1 cellular context compared by ENCODE assay signal in the genomic region with DNA sequence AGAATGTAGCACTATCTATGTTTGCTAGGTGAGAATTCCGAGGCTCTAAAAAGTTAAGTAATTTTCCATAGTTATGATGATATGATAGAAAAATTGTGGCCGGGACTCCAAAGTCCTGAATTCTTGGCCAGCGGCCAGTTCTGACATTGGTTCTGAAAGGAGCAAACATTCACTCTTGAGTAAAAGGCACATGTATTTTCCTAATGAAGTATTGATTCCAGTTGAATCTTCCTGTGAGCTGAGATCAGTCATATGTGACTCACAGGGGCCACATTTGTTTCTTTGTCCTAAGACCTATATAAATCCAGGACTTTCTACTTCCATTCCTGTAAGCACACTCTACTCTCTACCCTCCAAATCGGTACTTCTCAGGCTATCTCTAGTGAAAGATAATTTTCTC.
TF ChIP-seq lines count a peak whose summit lies in the region.

No MANE protein-coding gene starts in this region.

TF ChIP-seq in SK-N-SH treated with all-trans-retinoic acid at 6 μM for 48 hours, 23 proteins besides CTCF, POLR2A, EP300 and RAD21 (continued from another document):
- TF ChIP-seq, protein P1, sequence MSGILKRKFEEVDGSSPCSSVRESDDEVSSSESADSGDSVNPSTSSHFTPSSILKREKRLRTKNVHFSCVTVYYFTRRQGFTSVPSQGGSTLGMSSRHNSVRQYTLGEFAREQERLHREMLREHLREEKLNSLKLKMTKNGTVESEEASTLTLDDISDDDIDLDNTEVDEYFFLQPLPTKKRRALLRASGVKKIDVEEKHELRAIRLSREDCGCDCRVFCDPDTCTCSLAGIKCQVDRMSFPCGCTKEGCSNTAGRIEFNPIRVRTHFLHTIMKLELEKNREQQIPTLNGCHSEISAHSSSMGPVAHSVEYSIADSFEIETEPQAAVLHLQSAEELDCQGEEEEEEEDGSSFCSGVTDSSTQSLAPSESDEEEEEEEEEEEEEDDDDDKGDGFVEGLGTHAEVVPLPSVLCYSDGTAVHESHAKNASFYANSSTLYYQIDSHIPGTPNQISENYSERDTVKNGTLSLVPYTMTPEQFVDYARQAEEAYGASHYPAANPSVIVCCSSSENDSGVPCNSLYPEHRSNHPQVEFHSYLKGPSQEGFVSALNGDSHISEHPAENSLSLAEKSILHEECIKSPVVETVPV (CRISPR knock-in tag; IDR thresholded peaks at IDR 0.05) = no peak
- TF ChIP-seq ZNF70 (CRISPR knock-in tag; IDR thresholded peaks at IDR 0.05) = no peak
- no peak for TF ChIP-seq BACH2 (CRISPR knock-in tag; IDR thresholded peaks at IDR 0.05; ENCODE audit: borderline replicate concordance)
- TF ChIP-seq ZC3H10 (CRISPR knock-in tag; IDR thresholded peaks at IDR 0.05) = no peak
- no peak for TF ChIP-seq RARB (CRISPR knock-in tag; IDR thresholded peaks at IDR 0.05)
- TF ChIP-seq, protein P2, sequence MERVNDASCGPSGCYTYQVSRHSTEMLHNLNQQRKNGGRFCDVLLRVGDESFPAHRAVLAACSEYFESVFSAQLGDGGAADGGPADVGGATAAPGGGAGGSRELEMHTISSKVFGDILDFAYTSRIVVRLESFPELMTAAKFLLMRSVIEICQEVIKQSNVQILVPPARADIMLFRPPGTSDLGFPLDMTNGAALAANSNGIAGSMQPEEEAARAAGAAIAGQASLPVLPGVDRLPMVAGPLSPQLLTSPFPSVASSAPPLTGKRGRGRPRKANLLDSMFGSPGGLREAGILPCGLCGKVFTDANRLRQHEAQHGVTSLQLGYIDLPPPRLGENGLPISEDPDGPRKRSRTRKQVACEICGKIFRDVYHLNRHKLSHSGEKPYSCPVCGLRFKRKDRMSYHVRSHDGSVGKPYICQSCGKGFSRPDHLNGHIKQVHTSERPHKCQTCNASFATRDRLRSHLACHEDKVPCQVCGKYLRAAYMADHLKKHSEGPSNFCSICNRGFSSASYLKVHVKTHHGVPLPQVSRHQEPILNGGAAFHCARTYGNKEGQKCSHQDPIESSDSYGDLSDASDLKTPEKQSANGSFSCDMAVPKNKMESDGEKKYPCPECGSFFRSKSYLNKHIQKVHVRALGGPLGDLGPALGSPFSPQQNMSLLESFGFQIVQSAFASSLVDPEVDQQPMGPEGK (CRISPR knock-in tag; IDR thresholded peaks at IDR 0.05; ENCODE audit: borderline replicate concordance) = no peak
- no peak for TF ChIP-seq ISL1 (CRISPR knock-in tag; IDR thresholded peaks at IDR 0.05)
- no peak for TF ChIP-seq ARNTL (CRISPR knock-in tag; IDR thresholded peaks at IDR 0.05; ENCODE audit: borderline replicate concordance, low read depth)
- no peak for TF ChIP-seq TOX (CRISPR knock-in tag; IDR thresholded peaks at IDR 0.05; ENCODE audit: borderline replicate concordance)
- TF ChIP-seq TCF4 (CRISPR knock-in tag; IDR thresholded peaks at IDR 0.05; ENCODE audit: borderline replicate concordance) = no peak
- no peak for TF ChIP-seq ZFP3 (CRISPR knock-in tag; IDR thresholded peaks at IDR 0.05)
- TF ChIP-seq ZNF565 (CRISPR knock-in tag; conservative IDR thresholded peaks at IDR 0.05; ENCODE audit: low read depth) = no peak
- TF ChIP-seq, protein P3, sequence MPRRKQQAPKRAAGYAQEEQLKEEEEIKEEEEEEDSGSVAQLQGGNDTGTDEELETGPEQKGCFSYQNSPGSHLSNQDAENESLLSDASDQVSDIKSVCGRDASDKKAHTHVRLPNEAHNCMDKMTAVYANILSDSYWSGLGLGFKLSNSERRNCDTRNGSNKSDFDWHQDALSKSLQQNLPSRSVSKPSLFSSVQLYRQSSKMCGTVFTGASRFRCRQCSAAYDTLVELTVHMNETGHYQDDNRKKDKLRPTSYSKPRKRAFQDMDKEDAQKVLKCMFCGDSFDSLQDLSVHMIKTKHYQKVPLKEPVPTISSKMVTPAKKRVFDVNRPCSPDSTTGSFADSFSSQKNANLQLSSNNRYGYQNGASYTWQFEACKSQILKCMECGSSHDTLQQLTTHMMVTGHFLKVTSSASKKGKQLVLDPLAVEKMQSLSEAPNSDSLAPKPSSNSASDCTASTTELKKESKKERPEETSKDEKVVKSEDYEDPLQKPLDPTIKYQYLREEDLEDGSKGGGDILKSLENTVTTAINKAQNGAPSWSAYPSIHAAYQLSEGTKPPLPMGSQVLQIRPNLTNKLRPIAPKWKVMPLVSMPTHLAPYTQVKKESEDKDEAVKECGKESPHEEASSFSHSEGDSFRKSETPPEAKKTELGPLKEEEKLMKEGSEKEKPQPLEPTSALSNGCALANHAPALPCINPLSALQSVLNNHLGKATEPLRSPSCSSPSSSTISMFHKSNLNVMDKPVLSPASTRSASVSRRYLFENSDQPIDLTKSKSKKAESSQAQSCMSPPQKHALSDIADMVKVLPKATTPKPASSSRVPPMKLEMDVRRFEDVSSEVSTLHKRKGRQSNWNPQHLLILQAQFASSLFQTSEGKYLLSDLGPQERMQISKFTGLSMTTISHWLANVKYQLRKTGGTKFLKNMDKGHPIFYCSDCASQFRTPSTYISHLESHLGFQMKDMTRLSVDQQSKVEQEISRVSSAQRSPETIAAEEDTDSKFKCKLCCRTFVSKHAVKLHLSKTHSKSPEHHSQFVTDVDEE (CRISPR knock-in tag; IDR thresholded peaks at IDR 0.05) = no peak
- no peak for TF ChIP-seq OSR1 (CRISPR knock-in tag; IDR thresholded peaks at IDR 0.05)
